ENCODE assay signal across 26 cellular contexts in genomic region chr7:42527004-42527403, GRCh38.
DNase-seq lines count a peak whose midpoint lies in the region; ATAC-seq, FAIRE-seq and TF ChIP-seq lines count a peak whose summit lies in the region.
"Had no signal": no experiment of that assay in that cellular context is flagged by ENCODE, and none has a peak within 500 bp of the region (broad histone marks: within the 10 kb centered on the region; RNA-seq: fewer than 3 reads in every experiment).

No MANE protein-coding gene starts in this region.

- H3K27ac Mint-ChIP-seq in astrocyte (ENCODE audit: unreplicated experiment), result no peak overlapping the region
- no peak overlapping the region for H3K27ac Mint-ChIP-seq in neural progenitor cell
- no peak overlapping the region for H3K27ac Mint-ChIP-seq in activated CD8-positive, alpha-beta T cell treated with anti-CD3 and anti-CD28 coated beads, Interleukin-2, amount 10 ng/mL, durations not matched to agents 7 days and 5 days
- H3K27ac Mint-ChIP-seq: CD4-positive, alpha-beta T cell had no signal

- no peaks in the 10 kb centered on the region; the same call in 1 of the 2 replicates for H3K27me3 ChIP-seq in GM23248 (replicated peaks; ENCODE audit: insufficient read depth)
- no peaks in the 10 kb centered on the region for H3K27me3 ChIP-seq in astrocyte (ENCODE audit: insufficient read depth, low read length)
- no peaks in the 10 kb centered on the region for H3K27me3 ChIP-seq in neural progenitor cell
- H3K27me3 ChIP-seq in HAP-1 (ENCODE audit: low read depth), result no peaks in the 10 kb centered on the region
- H3K27me3 ChIP-seq: BLaER1 treated with 17β-estradiol and CSF1 and Interleukin-3, amounts not matched to agents 10 nM and 100 nM; SJSA1 had no signal

- H3K27ac ChIP-seq in GM23248 (no peak overlapping the region), astrocyte (ENCODE audit: low read depth, low read length) (no peak overlapping the region), neural progenitor cell (no peak overlapping the region)
- H3K27ac ChIP-seq: A549; BLaER1 treated with 17β-estradiol and CSF1 and Interleukin-3, amounts not matched to agents 10 nM and 100 nM; SJSA1 had no signal

- H3K36me3 ChIP-seq in GM23248 (ENCODE audit: low read depth) (no peaks in the 10 kb centered on the region), astrocyte (ENCODE audit: insufficient read depth, low read length) (no peaks in the 10 kb centered on the region), neural progenitor cell (no peaks in the 10 kb centered on the region), HAP-1 (replicated peaks) (no peaks in the 10 kb centered on the region)
- H3K36me3 ChIP-seq: BLaER1 treated with 17β-estradiol and CSF1 and Interleukin-3, amounts not matched to agents 10 nM and 100 nM; SJSA1 had no signal

- H3K27me3 Mint-ChIP-seq in astrocyte (ENCODE audit: low read depth, unreplicated experiment), result peaks cover 1% of the 10 kb centered on the region
- no peaks in the 10 kb centered on the region for H3K27me3 Mint-ChIP-seq in neural progenitor cell (ENCODE audit: insufficient read depth, low read depth)
- no peaks in the 10 kb centered on the region for H3K27me3 Mint-ChIP-seq in activated CD8-positive, alpha-beta T cell treated with anti-CD3 and anti-CD28 coated beads, Interleukin-2, amount 10 ng/mL, durations not matched to agents 7 days and 5 days (ENCODE audit: low read depth)
- H3K27me3 Mint-ChIP-seq: CD4-positive, alpha-beta T cell had no signal

- peak; percentile 3 for DNase-seq in GM23248
- DNase-seq in astrocyte (ENCODE audit: low read depth), result peak; percentile 4
- peak; percentile 28 for DNase-seq in iPS-NIHi7 (ENCODE audit: extremely low spot score)
- peak; percentile 29 for DNase-seq in neural progenitor cell (ENCODE audit: low spot score)
- no peak for DNase-seq in HUDEP-2 (lab: John Stamatoyannopoulos, UW; ENCODE audit: unreplicated experiment in 76 of 76)
- DNase-seq in HAP-1 (ENCODE audit: low spot score in 2 of 2), result no peak
- no peak for DNase-seq in NCI-H69 (lab: John Stamatoyannopoulos, UW)
- no peak for DNase-seq in activated CD8-positive, alpha-beta T cell treated with anti-CD3 and anti-CD28 coated beads, Interleukin-2, amount 10 ng/mL, durations not matched to agents 7 days and 5 days
- DNase-seq: AML-193; CD4-positive, alpha-beta T cell; EL; GF-D8; Kasumi-1; NCI-H1092 treated with DMSO at 0.1 percent for 48 hours; NCI-H1436 treated with DMSO at 0.1 percent for 48 hours; NCI-H187 treated with DMSO at 0.1 percent for 48 hours; NCI-H524; NCI-H774; PC-3; Right ventricle myocardium superior had no signal

- H3F3A ChIP-seq in GM23248 (ENCODE audit: insufficient read depth) (no peaks in the 10 kb centered on the region), neural progenitor cell (ENCODE audit: low read depth) (peaks cover 9% of the 10 kb centered on the region)

- no peak for ATAC-seq in activated CD8-positive, alpha-beta T cell treated with anti-CD3 and anti-CD28 coated beads, Interleukin-2, amount 10 ng/mL, durations not matched to agents 7 days and 5 days
- ATAC-seq: A549, K562, PC-3 had no signal

- H3K4me3 Mint-ChIP-seq in astrocyte (ENCODE audit: unreplicated experiment) (no peak overlapping the region), neural progenitor cell (no peak overlapping the region)
- H3K4me3 Mint-ChIP-seq in activated CD8-positive, alpha-beta T cell treated with anti-CD3 and anti-CD28 coated beads, Interleukin-2, amount 10 ng/mL, durations not matched to agents 7 days and 5 days, result no peak overlapping the region
- H3K4me3 Mint-ChIP-seq: CD4-positive, alpha-beta T cell had no signal

- H3K79me2 ChIP-seq in GM23248 (ENCODE audit: insufficient read depth) (no peaks in the 10 kb centered on the region), astrocyte (ENCODE audit: insufficient read depth, low read length) (no peaks in the 10 kb centered on the region), neural progenitor cell (ENCODE audit: low read depth) (no peaks in the 10 kb centered on the region)

- H3K9me3 Mint-ChIP-seq in astrocyte (ENCODE audit: unreplicated experiment) (peaks cover 29% of the 10 kb centered on the region), neural progenitor cell (peaks cover 44% of the 10 kb centered on the region)
- peaks cover 13% of the 10 kb centered on the region for H3K9me3 Mint-ChIP-seq in activated CD8-positive, alpha-beta T cell treated with anti-CD3 and anti-CD28 coated beads, Interleukin-2, amount 10 ng/mL, durations not matched to agents 7 days and 5 days (ENCODE audit: insufficient read depth)

- H3K4me2 ChIP-seq in GM23248 (ENCODE audit: unreplicated experiment) (no peak overlapping the region), astrocyte (ENCODE audit: low read length) (no peak overlapping the region), neural progenitor cell (no peak overlapping the region)
- H3K4me2 ChIP-seq: A549; BLaER1 treated with 17β-estradiol and CSF1 and Interleukin-3, amounts not matched to agents 10 nM and 100 nM had no signal

- H3K4me3 ChIP-seq in GM23248 (no peak overlapping the region), astrocyte (ENCODE audit: insufficient read depth, low read depth, low read length) (no peak overlapping the region), neural progenitor cell (no peak overlapping the region), HAP-1 (no peak overlapping the region)
- H3K4me3 ChIP-seq: A549; BLaER1 treated with 17β-estradiol and CSF1 and Interleukin-3, amounts not matched to agents 10 nM and 100 nM; K562; SJSA1 had no signal

- POLR2A ChIA-PET in activated CD8-positive, alpha-beta T cell treated with anti-CD3 and anti-CD28 coated beads, Interleukin-2, amount 10 ng/mL, durations not matched to agents 7 days and 5 days (lab: Charles Lee), result no interaction called here

- H3K36me3 Mint-ChIP-seq in astrocyte (ENCODE audit: low read depth, unreplicated experiment) (no peaks in the 10 kb centered on the region), neural progenitor cell (peaks cover 7% of the 10 kb centered on the region)
- H3K36me3 Mint-ChIP-seq in activated CD8-positive, alpha-beta T cell treated with anti-CD3 and anti-CD28 coated beads, Interleukin-2, amount 10 ng/mL, durations not matched to agents 7 days and 5 days (ENCODE audit: low read depth), result no peaks in the 10 kb centered on the region

- H3K4me1 ChIP-seq in GM23248 (ENCODE audit: insufficient read depth) (no peaks in the 10 kb centered on the region), astrocyte (ENCODE audit: insufficient read depth, low read length) (no peaks in the 10 kb centered on the region), neural progenitor cell (peaks cover 8% of the 10 kb centered on the region), HAP-1 (no peaks in the 10 kb centered on the region)
- H3K4me1 ChIP-seq: A549, SJSA1 had no signal

- CTCF ChIA-PET in activated CD8-positive, alpha-beta T cell treated with anti-CD3 and anti-CD28 coated beads, Interleukin-2, amount 10 ng/mL, durations not matched to agents 7 days and 5 days (lab: Charles Lee), result no interaction called here

- H2AFZ ChIP-seq in GM23248 (no peak overlapping the region), astrocyte (ENCODE audit: low read depth, low read length) (no peak overlapping the region), neural progenitor cell (replicated peaks) (peak overlapping the region; percentile 18)

- TF ChIP-seq CTCF in astrocyte (IDR thresholded peaks at IDR 0.05; ENCODE audit: insufficient read depth, low read depth, low read length), result no peak
- TF ChIP-seq CTCF in neural progenitor cell (IDR thresholded peaks at IDR 0.05), result no peak

- H3K9ac ChIP-seq in GM23248 (no peak overlapping the region), astrocyte (ENCODE audit: low read length) (no peak overlapping the region), neural progenitor cell (no peak overlapping the region)
- H3K9ac ChIP-seq: BLaER1 treated with 17β-estradiol and CSF1 and Interleukin-3, amounts not matched to agents 10 nM and 100 nM had no signal

- 59 to 61% methylated on average over 2 of the region's 2 CpGs for WGBS in GM23248 (ENCODE audit: low coverage in 1 of 2, low lambda C conversion rate in 2 of 2, missing lambda C conversion rate in 2 of 2), 2 experiments

- H4K20me1 ChIP-seq in GM23248 (ENCODE audit: insufficient read depth) (no peaks in the 10 kb centered on the region), astrocyte (ENCODE audit: insufficient read depth, low read length) (no peaks in the 10 kb centered on the region), neural progenitor cell (ENCODE audit: low read depth) (no peaks in the 10 kb centered on the region)
- H4K20me1 ChIP-seq: BLaER1 treated with 17β-estradiol and CSF1 and Interleukin-3, amounts not matched to agents 10 nM and 100 nM had no signal

- no peak for FAIRE-seq in astrocyte (lab: Jason Lieb, UNC)
- FAIRE-seq: A549, GM12891, H54, K562 had no signal

- no peaks in the 10 kb centered on the region for H3K9me3 ChIP-seq in GM23248 (ENCODE audit: low read depth)
- no peaks in the 10 kb centered on the region for H3K9me3 ChIP-seq in astrocyte (ENCODE audit: insufficient read depth, low read depth, low read length)
- no peaks in the 10 kb centered on the region for H3K9me3 ChIP-seq in neural progenitor cell (ENCODE audit: low read depth)
- no peaks in the 10 kb centered on the region for H3K9me3 ChIP-seq in HAP-1
- H3K9me3 ChIP-seq: A549, SJSA1 had no signal

- H3K4me1 Mint-ChIP-seq in astrocyte (ENCODE audit: low read depth, unreplicated experiment) (peaks cover 2% of the 10 kb centered on the region), neural progenitor cell (peaks cover 6% of the 10 kb centered on the region)
- no peaks in the 10 kb centered on the region for H3K4me1 Mint-ChIP-seq in activated CD8-positive, alpha-beta T cell treated with anti-CD3 and anti-CD28 coated beads, Interleukin-2, amount 10 ng/mL, durations not matched to agents 7 days and 5 days (ENCODE audit: low read depth)

- H3K9me2 ChIP-seq in GM23248 (ENCODE audit: insufficient read depth), result no peaks in the 10 kb centered on the region

- in situ Hi-C loops in GM23248 (cut with MboI), result no loop called here
- in situ Hi-C loops in HAP-1 (cut with MboI; ENCODE audit: low sequenced_read_pairs), result no loop called here

Comparison
In these comparisons a context has a peak if more than half of its experiments do, and no peak if none do; other contexts are left out.
1. DNase-seq: peak in GM23248 (single experiment), astrocyte (single experiment), iPS-NIHi7 (single experiment) and neural progenitor cell (single experiment); none in HUDEP-2 (0 of 76), HAP-1 (0 of 2), NCI-H69 (single experiment) and activated CD8-positive, alpha-beta T cell treated with anti-CD3 and anti-CD28 coated beads, Interleukin-2, amount 10 ng/mL, durations not matched to agents 7 days and 5 days (single experiment).